9 cellular contexts compared by ENCODE assay signal in genomic region chr14:66649515-66649914, GRCh38.
DNase-seq lines count a peak whose midpoint lies in the region; ATAC-seq and TF ChIP-seq lines count a peak whose summit lies in the region.
"Had no signal": no experiment of that assay in that cellular context is flagged by ENCODE, and none has a peak within 500 bp of the region (broad histone marks: within the 10 kb centered on the region; RNA-seq: fewer than 3 reads in every experiment).

No MANE protein-coding gene starts in this region.

- DNase-seq in SHP77 treated with DMSO at 0.1 percent for 48 hours (lab: John Stamatoyannopoulos, UW) (peak; percentile 99), immature natural killer cell (no peak), GM13976 (ENCODE audit: low spot score) (no peak), NCI-H187 (lab: John Stamatoyannopoulos, UW) (no peak)
- DNase-seq in stimulated activated CD4-positive, alpha-beta T cell treated with anti-CD3 and anti-CD28 coated beads, Interleukin-2, amount 100 ng/mL, for 24 hours = no peak
- DNase-seq: activated gamma-delta T cell had no signal

- H3K36me3 Mint-ChIP-seq in immature natural killer cell = no peaks in the 10 kb centered on the region

- no peak overlapping the region for H3K4me3 Mint-ChIP-seq in immature natural killer cell

- no peak for TF ChIP-seq CTCF in GM13976 (IDR thresholded peaks at IDR 0.05; ENCODE audit: borderline replicate concordance, control extremely low read depth, extremely low read depth, insufficient read depth, missing control alignments)

- ATAC-seq in GM18498 (IDR thresholded peaks at IDR 0.05; ENCODE audit: unreplicated experiment) (peak; percentile 53), GM19452 (IDR thresholded peaks at IDR 0.05; ENCODE audit: unreplicated experiment) (peak; percentile 72), HG03108 (IDR thresholded peaks at IDR 0.05; ENCODE audit: unreplicated experiment) (peak; percentile 56)

- in situ Hi-C loops in GM13976 (cut with MboI; ENCODE audit: low sequenced_read_pairs, unreplicated experiment) = no loop called here

- no peaks in the 10 kb centered on the region for H3K27me3 Mint-ChIP-seq in immature natural killer cell (ENCODE audit: low read depth in 3 of 3)

- H3K27ac Mint-ChIP-seq in immature natural killer cell = peak overlapping the region in 1 of 6 donors; percentile 75

- peaks cover 0 to 1% (median 0%) of the 10 kb centered on the region in 6 donors for H3K9me3 Mint-ChIP-seq in immature natural killer cell

- H3K4me1 Mint-ChIP-seq in immature natural killer cell = peaks cover 6 to 24% of the 10 kb centered on the region in 2 donors
